Comparison of ENCODE assay signal across 8 cellular contexts in the genomic region with DNA sequence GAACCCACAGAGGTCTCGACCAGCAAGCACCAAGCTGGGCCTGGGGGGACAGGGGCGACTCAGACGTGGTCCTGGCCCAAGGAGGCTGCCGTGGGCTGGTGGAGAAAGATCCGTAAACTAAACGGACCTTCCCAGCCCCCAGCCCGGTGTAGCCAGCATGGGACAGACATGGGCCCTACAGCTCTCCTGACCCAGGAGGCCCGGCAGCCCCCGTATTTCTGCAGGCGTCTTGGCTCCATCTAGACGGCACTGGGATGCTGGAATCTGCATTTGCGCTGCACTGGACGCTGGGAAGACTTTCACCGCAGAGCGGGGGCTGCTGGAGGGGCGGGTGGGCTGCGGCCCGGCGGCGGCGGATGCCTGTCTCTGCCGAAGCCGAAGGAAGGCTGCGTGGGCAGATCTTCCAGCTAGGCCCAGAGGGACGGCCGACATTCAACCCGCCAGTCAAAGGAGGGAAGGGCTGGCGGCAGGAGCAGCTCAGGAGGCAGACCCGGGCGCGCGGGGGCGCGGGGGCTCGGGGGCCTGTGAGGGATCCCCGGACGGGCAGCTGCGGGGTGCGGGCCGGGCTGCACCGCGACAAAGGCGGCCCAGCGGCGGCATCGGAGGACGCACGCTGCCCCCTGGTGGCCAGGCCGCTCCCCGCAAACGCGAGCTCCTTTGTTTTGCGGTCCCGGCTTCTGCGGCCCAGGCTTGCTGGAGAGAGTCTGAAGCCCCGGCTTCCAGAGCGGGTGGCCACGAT.
A peak's percentile ranks its signal among the peaks of the same experiment; 100 is the strongest.
DNase-seq lines count a peak whose midpoint lies in the region; ATAC-seq and TF ChIP-seq lines count a peak whose summit lies in the region.

No MANE protein-coding gene starts in this region.

- TF ChIP-seq CTCF in GM12872 (IDR thresholded peaks at IDR 0.05; ENCODE audit: insufficient read depth, low read depth, low read length) (peak; percentile 77), epithelial cell of esophagus (IDR thresholded peaks at IDR 0.05; ENCODE audit: insufficient read depth, low read depth, low read length, missing control alignments) (peak; percentile 53)

- peak; percentile 75 for ATAC-seq in HG02852 (IDR thresholded peaks at IDR 0.05; ENCODE audit: unreplicated experiment)
- ATAC-seq in GM18873 (IDR thresholded peaks at IDR 0.05; ENCODE audit: low FRiP score, unreplicated experiment), result no peak

- H3K4me3 ChIP-seq in epithelial cell of esophagus (ENCODE audit: low read length), result no peak overlapping the region

- DNase-seq in NCI-H82 (lab: John Stamatoyannopoulos, UW) (peak; percentile 82), epithelial cell of esophagus (ENCODE audit: low read depth) (peak; percentile 42), mucosa of gallbladder (ENCODE audit: low spot score) (peak; percentile 57)
- DNase-seq in activated CD8-positive, alpha-beta memory T cell treated with anti-CD3 and anti-CD28 coated beads, Interleukin-2, amount 50 U/mL, for 24 hours (ENCODE audit: extremely low read depth), result peak; percentile 10
- DNase-seq in stimulated activated CD8-positive, alpha-beta memory T cell treated with anti-CD3 and anti-CD28 coated beads, Interleukin-7, amount 100 ng/mL, for 24 hours (ENCODE audit: low read depth), result peak; percentile 30

Comparison
In these comparisons a context has a peak if more than half of its experiments do, and no peak if none do; other contexts are left out.
1. DNase-seq: peak in every context shown above with its lines; median percentile 82 in NCI-H82; 57 in mucosa of gallbladder; 42 in epithelial cell of esophagus; 30 in stimulated activated CD8-positive, alpha-beta memory T cell treated with anti-CD3 and anti-CD28 coated beads, Interleukin-7, amount 100 ng/mL, for 24 hours; 10 in activated CD8-positive, alpha-beta memory T cell treated with anti-CD3 and anti-CD28 coated beads, Interleukin-2, amount 50 U/mL, for 24 hours.